In genomic region chr7:78165454-78165853, GRCh38 we compare ENCODE assay signal across 32 cellular contexts.
"Had no signal": no experiment of that assay in that cellular context is flagged by ENCODE, and none has a peak within 500 bp of the region (broad histone marks: within the 10 kb centered on the region; RNA-seq: fewer than 3 reads in every experiment).

No MANE protein-coding gene starts in this region.

- ATAC-seq: pancreas; stimulated activated naive B cell treated with anti-CD40 and anti-IgM and Interleukin-4, amounts not matched to agents 10 μg/mL and 1 μg/mL and 100 μg/mL, for 72 hours; T-helper 17 cell had no signal

- H3K36me3 Mint-ChIP-seq: activated CD4-positive, alpha-beta memory T cell treated with anti-CD3 and anti-CD28 coated beads for 36 hours; mesothelial cell of epicardium; naive B cell; stimulated activated naive B cell treated with anti-CD40 and anti-IgM and Interleukin-4, amounts not matched to agents 10 μg/mL and 1 μg/mL and 100 μg/mL, for 72 hours had no signal

- H3K36me3 ChIP-seq: breast epithelium, pancreas, prostate gland, sigmoid colon, stomach, thyroid gland, WERI-Rb-1 had no signal

- H3K27me3 ChIP-seq: breast epithelium, pancreas, sigmoid colon, stomach, thyroid gland had no signal

- H3K27me3 Mint-ChIP-seq: activated CD4-positive, alpha-beta T cell treated with anti-CD3 and anti-CD28 coated beads, Interleukin-2, amount 10 ng/mL, durations not matched to agents 24 days and 14 days had no signal

- H3K4me3 Mint-ChIP-seq: activated CD4-positive, alpha-beta memory T cell treated with anti-CD3 and anti-CD28 coated beads for 36 hours; activated CD4-positive, alpha-beta T cell treated with anti-CD3 and anti-CD28 coated beads, Interleukin-2, amount 10 ng/mL, durations not matched to agents 24 days and 14 days; activated T-helper 1 cell treated with anti-CD3 and anti-CD28 coated beads, Interleukin-12 subunit alpha, Interleukin-12 subunit beta, Interleukin-2, Interleukin-4 antibody, amounts not matched to agents 30 ng/mL and 10 ng/mL and 1 ng/mL, durations not matched to agents 14 hours and 24 hours and 36 hours; central memory CD8-positive, alpha-beta T cell; dendritic cell treated with granulocyte-macrophage colony-stimulating factor and Interleukin-4, amounts not matched to agents 40 ng/mL and 50 ng/mL, for 4 days; mesothelial cell of epicardium; naive B cell; neural crest cell; stimulated activated naive B cell treated with anti-CD40 and anti-IgM and Interleukin-4, amounts not matched to agents 10 μg/mL and 1 μg/mL and 100 μg/mL, for 72 hours; T-helper 17 cell had no signal

- H3K27ac Mint-ChIP-seq: activated CD4-positive, alpha-beta memory T cell treated with anti-CD3 and anti-CD28 coated beads for 36 hours; activated CD4-positive, alpha-beta T cell treated with anti-CD3 and anti-CD28 coated beads, Interleukin-2, amount 10 ng/mL, durations not matched to agents 24 days and 14 days; activated T-helper 1 cell treated with anti-CD3 and anti-CD28 coated beads, Interleukin-12 subunit alpha, Interleukin-12 subunit beta, Interleukin-2, Interleukin-4 antibody, amounts not matched to agents 30 ng/mL and 10 ng/mL and 1 ng/mL, durations not matched to agents 14 hours and 24 hours and 36 hours; dendritic cell treated with granulocyte-macrophage colony-stimulating factor and Interleukin-4, amounts not matched to agents 40 ng/mL and 50 ng/mL, for 4 days; mesothelial cell of epicardium; naive B cell; stimulated activated naive B cell treated with anti-CD40 and anti-IgM and Interleukin-4, amounts not matched to agents 10 μg/mL and 1 μg/mL and 100 μg/mL, for 72 hours; T-helper 17 cell had no signal

- H3K4me1 Mint-ChIP-seq: activated CD4-positive, alpha-beta T cell treated with anti-CD3 and anti-CD28 coated beads, Interleukin-2, amount 10 ng/mL, durations not matched to agents 24 days and 14 days; central memory CD8-positive, alpha-beta T cell; naive B cell; stimulated activated naive B cell treated with anti-CD40 and anti-IgM and Interleukin-4, amounts not matched to agents 10 μg/mL and 1 μg/mL and 100 μg/mL, for 72 hours had no signal

- H3K4me3 ChIP-seq: breast epithelium, pancreas, prostate gland, sigmoid colon, stomach, thyroid gland had no signal

- DNase-seq: activated CD4-positive, alpha-beta memory T cell treated with anti-CD3 and anti-CD28 coated beads for 36 hours; activated CD4-positive, alpha-beta T cell treated with anti-CD3 and anti-CD28 coated beads, Interleukin-2, amount 10 ng/mL, durations not matched to agents 24 days and 14 days; activated CD4-positive, CD25-positive, alpha-beta regulatory T cell treated with anti-CD3 and anti-CD28 coated beads, Interleukin-2, amount 50 U/mL, for 72 hours; activated CD8-positive, alpha-beta memory T cell treated with anti-CD3 and anti-CD28 coated beads, Interleukin-2, amount 50 U/mL, for 4 hours; activated effector memory CD4-positive, alpha-beta T cell treated with anti-CD3 and anti-CD28 coated beads, Interleukin-2, amount 50 U/mL, for 16 hours; activated naive CD4-positive, alpha-beta T cell treated with anti-CD3 and anti-CD28 coated beads, Interleukin-2, amount 50 U/mL, for 16 hours; activated T-cell treated with anti-CD3 and anti-CD28 coated beads, Interleukin-2, amount 50 U/mL, for 1 hour; amygdala; islet precursor cell; mammary epithelial cell; naive B cell; nucleus accumbens; pancreas; retina; sigmoid colon; small intestine; stimulated activated CD4-positive, alpha-beta T cell treated with anti-CD3 and anti-CD28 coated beads, Interleukin-1b, Interleukin-23, amount 100 ng/mL, for 48 hours; stimulated activated CD4-positive, alpha-beta T cell treated with anti-CD3 and anti-CD28 coated beads, Interleukin-4, amount 100 ng/mL, for 4 hours; stimulated activated CD8-positive, alpha-beta memory T cell treated with anti-CD3 and anti-CD28 coated beads, Interleukin-4, amount 100 ng/mL, for 48 hours; stimulated activated naive B cell treated with anti-CD40 and anti-IgM and Interleukin-4, amounts not matched to agents 10 μg/mL and 1 μg/mL and 100 μg/mL, for 72 hours; stomach; T-helper 17 cell; T1000; thyroid gland; WERI-Rb-1 had no signal

- H3K4me1 ChIP-seq: breast epithelium, pancreas, prostate gland, sigmoid colon, stomach had no signal

- H3K9me3 ChIP-seq: breast epithelium, pancreas, prostate gland, sigmoid colon, stomach, thyroid gland had no signal

- H3K27ac ChIP-seq: breast epithelium, pancreas, prostate gland, sigmoid colon, stomach, thyroid gland, WERI-Rb-1 had no signal

- H3K9me3 Mint-ChIP-seq: activated CD4-positive, alpha-beta memory T cell treated with anti-CD3 and anti-CD28 coated beads for 36 hours; activated CD4-positive, alpha-beta T cell treated with anti-CD3 and anti-CD28 coated beads, Interleukin-2, amount 10 ng/mL, durations not matched to agents 24 days and 14 days; activated T-helper 1 cell treated with anti-CD3 and anti-CD28 coated beads, Interleukin-12 subunit alpha, Interleukin-12 subunit beta, Interleukin-2, Interleukin-4 antibody, amounts not matched to agents 30 ng/mL and 10 ng/mL and 1 ng/mL, durations not matched to agents 14 hours and 24 hours and 36 hours; central memory CD8-positive, alpha-beta T cell; dendritic cell treated with granulocyte-macrophage colony-stimulating factor and Interleukin-4, amounts not matched to agents 40 ng/mL and 50 ng/mL, for 4 days; mesothelial cell of epicardium; naive B cell; stimulated activated naive B cell treated with anti-CD40 and anti-IgM and Interleukin-4, amounts not matched to agents 10 μg/mL and 1 μg/mL and 100 μg/mL, for 72 hours had no signal
